In genomic region chr2:53620961-53621360, GRCh38 we compare ENCODE assay signal across 26 cellular contexts.
"Had no signal": no experiment of that assay in that cellular context is flagged by ENCODE, and none has a peak within 500 bp of the region (broad histone marks: within the 10 kb centered on the region; RNA-seq: fewer than 3 reads in every experiment).

No MANE protein-coding gene starts in this region.

- H3K9me3 ChIP-seq: suprapubic skin, testis, thoracic aorta, thyroid gland, tibial artery, tibial nerve, transverse colon, upper lobe of left lung, upper lobe of right lung, uterus, vagina had no signal

- H3K27me3 ChIP-seq: stomach, suprapubic skin, testis, thyroid gland, tibial artery, tibial nerve, transverse colon, upper lobe of left lung, upper lobe of right lung, vagina had no signal

- ATAC-seq: stimulated activated effector memory CD8-positive, alpha-beta T cell treated with anti-CD3 and anti-CD28 coated beads, Interleukin-12 subunit alpha, Interleukin-12 subunit beta, amount 100 ng/mL, for 72 hours; stimulated activated memory B cell treated with anti-CD40 and anti-IgM and Interleukin-4, amounts not matched to agents 10 μg/mL and 1 μg/mL and 100 μg/mL, for 72 hours; stimulated activated naive B cell treated with anti-CD40 and anti-IgM and Interleukin-4, amounts not matched to agents 10 μg/mL and 1 μg/mL and 100 μg/mL, for 72 hours; stimulated activated naive CD8-positive, alpha-beta T cell treated with anti-CD3 and anti-CD28 coated beads, Interleukin-15, amount 100 ng/mL, for 72 hours; stimulated activated naive CD8-positive, alpha-beta T cell treated with anti-CD3 and anti-CD28 coated beads, Interleukin-15, Interleukin-2, amounts not matched to agents 100 U/mL and 50 U/mL, for 24 hours; upper lobe of right lung had no signal

- H3K36me3 ChIP-seq: stomach, suprapubic skin, thoracic aorta, thyroid gland, tibial artery, tibial nerve, transverse colon, upper lobe of left lung, upper lobe of right lung, uterus, vagina had no signal

- DNase-seq: stimulated activated CD4-positive, alpha-beta T cell treated with anti-CD3 and anti-CD28 coated beads, Interleukin-2, amount 100 ng/mL, for 48 hours; stimulated activated CD4-positive, alpha-beta T cell treated with anti-CD3 and anti-CD28 coated beads, Interleukin-4, amount 100 ng/mL, for 1 hour; stimulated activated CD4-positive, alpha-beta T cell treated with anti-CD3 and anti-CD28 coated beads, Interleukin-4, amount 100 ng/mL, for 24 hours; stimulated activated CD4-positive, alpha-beta T cell treated with anti-CD3 and anti-CD28 coated beads, Interleukin-4, amount 100 ng/mL, for 4 hours; stimulated activated CD8-positive, alpha-beta memory T cell treated with anti-CD3 and anti-CD28 coated beads, Interleukin-4, amount 100 ng/mL, for 48 hours; stimulated activated naive B cell treated with anti-CD40 and anti-IgM and Interleukin-4, amounts not matched to agents 10 μg/mL and 1 μg/mL and 100 μg/mL, for 72 hours; stimulated activated naive CD4-positive, alpha-beta T cell; stimulated activated naive CD4-positive, alpha-beta T cell treated with Interleukin-2 at 50 U/mL for 16 hours; stimulated activated naive CD8-positive, alpha-beta T cell treated with anti-CD3 and anti-CD28 coated beads, Interleukin-15, amount 100 ng/mL, for 72 hours; stimulated activated naive CD8-positive, alpha-beta T cell treated with anti-CD3 and anti-CD28 coated beads, Interleukin-15, Interleukin-2, amounts not matched to agents 100 U/mL and 50 U/mL, for 24 hours; stomach; substantia nigra; testis; thyroid gland; tibial artery; transverse colon; trophoblast cell; upper lobe of left lung; upper lobe of right lung; uterus had no signal

- H3K4me3 ChIP-seq: stomach, suprapubic skin, testis, thoracic aorta, thyroid gland, tibial artery, tibial nerve, transverse colon, upper lobe of left lung, upper lobe of right lung, uterus, vagina had no signal

- H3K4me1 ChIP-seq: stomach, suprapubic skin, testis, tibial artery, tibial nerve, upper lobe of left lung, upper lobe of right lung, uterus, vagina had no signal

- H3K27ac ChIP-seq: stomach, suprapubic skin, testis, thoracic aorta, thyroid gland, tibial artery, tibial nerve, transverse colon, upper lobe of left lung, upper lobe of right lung, uterus, vagina had no signal
